12 cellular contexts compared by ENCODE assay signal in the genomic region with DNA sequence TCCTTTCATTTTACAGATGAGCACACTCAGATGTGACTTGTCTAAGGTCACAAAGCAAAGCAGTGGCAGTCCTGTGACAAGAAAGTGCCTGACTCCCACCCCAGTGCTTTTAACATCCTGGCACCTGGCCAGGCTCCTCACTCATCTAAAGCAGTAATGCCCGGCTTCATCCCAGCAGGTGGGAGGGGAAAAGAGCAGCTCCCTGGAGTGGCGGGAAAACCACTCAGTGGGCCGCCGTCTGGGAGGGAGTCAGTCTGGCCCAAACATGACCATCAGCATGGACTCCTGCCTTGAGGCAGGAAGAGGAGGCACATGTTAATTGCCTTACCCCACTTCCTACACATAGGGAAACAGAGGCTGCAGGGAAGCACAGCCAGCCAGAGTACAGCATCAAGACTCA. TPM values are rescaled to one million over a fixed set of nuclear protein-coding genes. Genes with fewer than 3 reads are reported as not detected.
A peak's percentile ranks its signal among the peaks of the same experiment; 100 is the strongest.
DNase-seq lines count a peak whose midpoint lies in the region; ATAC-seq, FAIRE-seq and TF ChIP-seq lines count a peak whose summit lies in the region.
"Had no signal": no experiment of that assay in that cellular context is flagged by ENCODE, and none has a peak within 500 bp of the region (broad histone marks: within the 10 kb centered on the region; RNA-seq: fewer than 3 reads in every experiment).

No MANE protein-coding gene starts in this region.

- no peak for ATAC-seq in SK-N-SH treated with all-trans-retinoic acid at 6 μM for 48 hours
- ATAC-seq: upper lobe of right lung had no signal

- CTCF ChIA-PET in SK-N-SH (lab: Yijun Ruan, JAX) = interaction anchor here (0.9 to 7.4 kb wide), 4 partner anchors 12 to 187 kb away, joined by 3 to 88 read pairs (median 4); a partner anchor contains a TSS

- H3K9ac ChIP-seq in SK-N-SH = no peak overlapping the region
- peak overlapping the region in 1 of 2 donors; percentile 12 for H3K9ac ChIP-seq in colonic mucosa (ENCODE audit: low read depth in 2 of 2, low read length in 2 of 2)
- no peak overlapping the region for H3K9ac ChIP-seq in skeletal muscle satellite cell (ENCODE audit: low read depth, low read length)

- H4K20me1 ChIP-seq in SK-N-SH (ENCODE audit: insufficient read depth) = peaks cover 66% of the 10 kb centered on the region

- intact Hi-C loops in colonic mucosa (cut with DNase I) = no loop called here

- POLR2A ChIA-PET in SK-N-SH (lab: Yijun Ruan, JAX) = interaction anchor here (1.0 to 2.4 kb wide), 3 partner anchors 10 to 40 kb away, joined by 3 to 9 read pairs (median 8); a partner anchor contains a TSS

- WGBS in SK-N-SH (ENCODE audit: low lambda C conversion rate) = 59% methylated on average over 4 of the region's 4 CpGs

- H3K36me3 ChIP-seq in SK-N-SH (replicated peaks in 1 of 2; ENCODE audit: control insufficient read depth in 1 of 2, insufficient read depth in 2 of 2, low read length in 1 of 2) = no peaks in the 10 kb centered on the region
- no peaks in the 10 kb centered on the region for H3K36me3 ChIP-seq in colonic mucosa
- no peaks in the 10 kb centered on the region for H3K36me3 ChIP-seq in skeletal muscle satellite cell (ENCODE audit: insufficient read depth, low read length)
- H3K36me3 ChIP-seq: upper lobe of right lung had no signal

- H3K79me2 ChIP-seq in SK-N-SH (ENCODE audit: insufficient read depth) = peaks cover 87% of the 10 kb centered on the region

- peak overlapping the region; percentile 18 to 95; a peak in 3 of 4 replicates for H3K27ac ChIP-seq in SK-N-SH (ENCODE audit: low read depth in 2 of 2, low read length in 1 of 2)
- no peak overlapping the region for H3K27ac ChIP-seq in colonic mucosa
- H3K27ac ChIP-seq: upper lobe of right lung had no signal

- H3K4me3 ChIP-seq in SK-N-SH (ENCODE audit: low read depth in 2 of 2, low read length in 1 of 2) (peak overlapping the region in 1 of 2 experiments; percentile 86; a peak in 1 of 4 replicates), colonic mucosa (no peak overlapping the region), skeletal muscle satellite cell (ENCODE audit: low read length) (no peak overlapping the region)

- H3K9me3 ChIP-seq in SK-N-SH (no peaks in the 10 kb centered on the region), colonic mucosa (no peaks in the 10 kb centered on the region), skeletal muscle satellite cell (replicated peaks; ENCODE audit: low read length) (no peaks in the 10 kb centered on the region)
- H3K9me3 ChIP-seq: upper lobe of right lung had no signal

- FAIRE-seq in D721Med (lab: Jason Lieb, UNC) = no peak
- FAIRE-seq: TTC549 had no signal

- no peaks in the 10 kb centered on the region for H3K27me3 ChIP-seq in SK-N-SH (ENCODE audit: insufficient read depth)
- no peaks in the 10 kb centered on the region for H3K27me3 ChIP-seq in colonic mucosa
- H3K27me3 ChIP-seq in skeletal muscle satellite cell (ENCODE audit: control insufficient read depth, insufficient read depth, low read length) = no peaks in the 10 kb centered on the region
- H3K27me3 ChIP-seq: upper lobe of right lung had no signal

- TF ChIP-seq CTCF in SK-N-SH (IDR thresholded peaks at IDR 0.05) (no peak), colonic mucosa (IDR thresholded peaks at IDR 0.05) (no peak), D721Med (IDR thresholded peaks at IDR 0.05; ENCODE audit: insufficient read depth, missing control alignments) (no peak)

- peaks cover 4% of the 10 kb centered on the region for H3F3A ChIP-seq in SK-N-SH (replicated peaks; ENCODE audit: insufficient read depth)

- no peaks in the 10 kb centered on the region for H3K9me2 ChIP-seq in SK-N-SH

- no peak for TF ChIP-seq EP300 in SK-N-SH (IDR thresholded peaks at IDR 0.05; ENCODE audit: borderline replicate concordance in 1 of 2, low read depth in 1 of 2, low read length in 1 of 2)

- TF ChIP-seq RAD21 in SK-N-SH (IDR thresholded peaks at IDR 0.05; ENCODE audit: low read length) = no peak

- H3K4me1 ChIP-seq in SK-N-SH (ENCODE audit: control insufficient read depth in 1 of 2, insufficient read depth in 2 of 2, low read depth in 1 of 2, low read length in 1 of 2) (peaks cover 9 to 64% of the 10 kb centered on the region in 2 experiments; a peak in 2 of 4 replicates), colonic mucosa (peaks cover 27% of the 10 kb centered on the region), skeletal muscle satellite cell (ENCODE audit: control insufficient read depth, insufficient read depth, low read length) (peaks cover 45% of the 10 kb centered on the region)

- peak overlapping the region; percentile 99 for H3K4me2 ChIP-seq in SK-N-SH
- peak overlapping the region; percentile 90 for H3K4me2 ChIP-seq in skeletal muscle satellite cell (ENCODE audit: low read length)

- no peak overlapping the region for H2AFZ ChIP-seq in SK-N-SH (ENCODE audit: low read depth)

- DNase-seq in SK-N-SH (no peak), NCI-H2171 (lab: John Stamatoyannopoulos, UW) (peak; percentile 73), colonic mucosa (peak; percentile 36), D341Med (ENCODE audit: low spot score) (no peak), D721Med (ENCODE audit: insufficient read length, low spot score) (no peak), HCEC 1CT (no peak)
- DNase-seq: activated naive CD4-positive, alpha-beta T cell treated with anti-CD3 and anti-CD28 coated beads, Interleukin-2, amount 50 U/mL, for 16 hours; stimulated activated CD4-positive, alpha-beta T cell treated with anti-CD3 and anti-CD28 coated beads, Interleukin-15, amount 100 ng/mL, for 24 hours; upper lobe of right lung had no signal

TF ChIP-seq in SK-N-SH, 30 proteins besides CTCF, POLR2A, EP300 and RAD21:
- no peak for TF ChIP-seq JUND (IDR thresholded peaks at IDR 0.05)
- no peak for TF ChIP-seq ELF1 (IDR thresholded peaks at IDR 0.05)
- TF ChIP-seq MXI1 (IDR thresholded peaks at IDR 0.05; ENCODE audit: low read depth, low read length) = no peak
- TF ChIP-seq, protein P1, sequence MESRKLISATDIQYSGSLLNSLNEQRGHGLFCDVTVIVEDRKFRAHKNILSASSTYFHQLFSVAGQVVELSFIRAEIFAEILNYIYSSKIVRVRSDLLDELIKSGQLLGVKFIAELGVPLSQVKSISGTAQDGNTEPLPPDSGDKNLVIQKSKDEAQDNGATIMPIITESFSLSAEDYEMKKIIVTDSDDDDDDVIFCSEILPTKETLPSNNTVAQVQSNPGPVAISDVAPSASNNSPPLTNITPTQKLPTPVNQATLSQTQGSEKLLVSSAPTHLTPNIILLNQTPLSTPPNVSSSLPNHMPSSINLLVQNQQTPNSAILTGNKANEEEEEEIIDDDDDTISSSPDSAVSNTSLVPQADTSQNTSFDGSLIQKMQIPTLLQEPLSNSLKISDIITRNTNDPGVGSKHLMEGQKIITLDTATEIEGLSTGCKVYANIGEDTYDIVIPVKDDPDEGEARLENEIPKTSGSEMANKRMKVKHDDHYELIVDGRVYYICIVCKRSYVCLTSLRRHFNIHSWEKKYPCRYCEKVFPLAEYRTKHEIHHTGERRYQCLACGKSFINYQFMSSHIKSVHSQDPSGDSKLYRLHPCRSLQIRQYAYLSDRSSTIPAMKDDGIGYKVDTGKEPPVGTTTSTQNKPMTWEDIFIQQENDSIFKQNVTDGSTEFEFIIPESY (IDR thresholded peaks at IDR 0.05; ENCODE audit: borderline replicate concordance, low read depth) = no peak

TF ChIP-seq in SK-N-SH treated with all-trans-retinoic acid at 6 μM for 48 hours, 23 proteins besides CTCF, POLR2A, EP300 and RAD21 (continues in another document):
- no peak for TF ChIP-seq BACH2 (CRISPR knock-in tag; IDR thresholded peaks at IDR 0.05; ENCODE audit: borderline replicate concordance)
- no peak for TF ChIP-seq TOX (CRISPR knock-in tag; IDR thresholded peaks at IDR 0.05; ENCODE audit: borderline replicate concordance)
- TF ChIP-seq, protein P2, sequence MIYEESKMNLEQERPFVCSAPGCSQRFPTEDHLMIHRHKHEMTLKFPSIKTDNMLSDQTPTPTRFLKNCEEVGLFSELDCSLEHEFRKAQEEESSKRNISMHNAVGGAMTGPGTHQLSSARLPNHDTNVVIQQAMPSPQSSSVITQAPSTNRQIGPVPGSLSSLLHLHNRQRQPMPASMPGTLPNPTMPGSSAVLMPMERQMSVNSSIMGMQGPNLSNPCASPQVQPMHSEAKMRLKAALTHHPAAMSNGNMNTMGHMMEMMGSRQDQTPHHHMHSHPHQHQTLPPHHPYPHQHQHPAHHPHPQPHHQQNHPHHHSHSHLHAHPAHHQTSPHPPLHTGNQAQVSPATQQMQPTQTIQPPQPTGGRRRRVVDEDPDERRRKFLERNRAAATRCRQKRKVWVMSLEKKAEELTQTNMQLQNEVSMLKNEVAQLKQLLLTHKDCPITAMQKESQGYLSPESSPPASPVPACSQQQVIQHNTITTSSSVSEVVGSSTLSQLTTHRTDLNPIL (CRISPR knock-in tag; IDR thresholded peaks at IDR 0.05; ENCODE audit: low read depth) = no peak

RNA-seq across cellular contexts. Expression of a gene that starts 2.6 kb away (rescaled TPM):
- polyA plus RNA-seq in SK-N-SH (2012; rRNA removed) = 24.2 and 39.8 TPM in 2 replicates
- polyA plus RNA-seq in SK-N-SH (2012; cell fraction: cytosol; rRNA removed) = 23.0 and 26.3 TPM in 2 replicates
- polyA plus RNA-seq in SK-N-SH (2012; cell fraction: nucleus; rRNA removed) = 54.1 and 67.6 TPM in 2 replicates
- 10 to 100 TPM; 27.2 to 45.5 TPM for total RNA-seq in colonic mucosa
- 1.8 and 3.1 TPM in 2 replicates for total RNA-seq in skeletal muscle satellite cell (2012; rRNA removed)

RNA-seq across cellular contexts. Expression of a gene that starts 7.0 kb away (rescaled TPM):
- polyA plus RNA-seq in SK-N-SH (2012; rRNA removed) = 480 and 533 TPM in 2 replicates
- 326 and 421 TPM in 2 replicates for polyA plus RNA-seq in SK-N-SH (2012; cell fraction: cytosol; rRNA removed)
- polyA plus RNA-seq in SK-N-SH (2012; cell fraction: nucleus; rRNA removed) = 286 and 336 TPM in 2 replicates
- total RNA-seq in colonic mucosa = 100 to 1,000 TPM; 160 to 253 TPM
- 460 and 486 TPM in 2 replicates for total RNA-seq in skeletal muscle satellite cell (2012; rRNA removed)

RNA-seq across cellular contexts. Expression of a gene that starts 15.4 kb away (rescaled TPM):
- polyA plus RNA-seq in SK-N-SH (2012; rRNA removed) = 12.9 and 16.5 TPM in 2 replicates
- polyA plus RNA-seq in SK-N-SH (2012; cell fraction: cytosol; rRNA removed) = 9.3 and 10.9 TPM in 2 replicates
- 5.9 and 8.6 TPM in 2 replicates for polyA plus RNA-seq in SK-N-SH (2012; cell fraction: nucleus; rRNA removed)
- 100 to 1,000 TPM in 1 of 2 donors, 10 to 100 TPM in 1; 82.2 to 152 TPM for total RNA-seq in colonic mucosa
- total RNA-seq in skeletal muscle satellite cell (2012; rRNA removed) = 2.8 and 6.1 TPM in 2 replicates

RNA-seq across cellular contexts. Expression of a gene that starts 40.5 kb away (rescaled TPM):
- polyA plus RNA-seq in SK-N-SH (2012; rRNA removed) = 41.5 and 43.6 TPM in 2 replicates
- polyA plus RNA-seq in SK-N-SH (2012; cell fraction: cytosol; rRNA removed) = 11.5 and 18.3 TPM in 2 replicates
- polyA plus RNA-seq in SK-N-SH (2012; cell fraction: nucleus; rRNA removed) = 118 and 131 TPM in 2 replicates
- total RNA-seq in colonic mucosa = 100 to 1,000 TPM in 1 of 2 donors, 10 to 100 TPM in 1; 74.1 to 109 TPM
- 14.7 and 17.5 TPM in 2 replicates for total RNA-seq in skeletal muscle satellite cell (2012; rRNA removed)

RNA-seq across cellular contexts. Expression of a gene that starts 53.8 kb away (rescaled TPM):
- 29.8 and 36.7 TPM in 2 replicates for polyA plus RNA-seq in SK-N-SH (2012; rRNA removed)
- polyA plus RNA-seq in SK-N-SH (2012; cell fraction: cytosol; rRNA removed) = 21.0 and 29.3 TPM in 2 replicates
- polyA plus RNA-seq in SK-N-SH (2012; cell fraction: nucleus; rRNA removed) = 35.7 and 47.9 TPM in 2 replicates
- 10 to 100 TPM; 16.8 to 19.6 TPM for total RNA-seq in colonic mucosa
- 37.3 and 41.1 TPM in 2 replicates for total RNA-seq in skeletal muscle satellite cell (2012; rRNA removed)

Comparison
In these comparisons a context has a peak if more than half of its experiments do, and no peak if none do; other contexts are left out.
1. DNase-seq: peak in NCI-H2171 (single experiment) and colonic mucosa (single experiment); none in SK-N-SH (single experiment), D341Med (single experiment), D721Med (single experiment) and HCEC 1CT (single experiment).